In genomic region chr9:90175865-90176264, GRCh38 we compare ENCODE assay signal across 34 cellular contexts.
"Had no signal": no experiment of that assay in that cellular context is flagged by ENCODE, and none has a peak within 500 bp of the region (broad histone marks: within the 10 kb centered on the region; RNA-seq: fewer than 3 reads in every experiment).

No MANE protein-coding gene starts in this region.

- H3K9me3 ChIP-seq: adrenal gland, body of pancreas, esophagus muscularis mucosa, gastrocnemius medialis had no signal

- H3K36me3 ChIP-seq: adrenal gland, esophagus muscularis mucosa, gastrocnemius medialis, heart left ventricle, WERI-Rb-1 had no signal

- H3K36me3 Mint-ChIP-seq: activated CD4-positive, alpha-beta memory T cell treated with anti-CD3 and anti-CD28 coated beads for 36 hours; activated CD8-positive, alpha-beta memory T cell treated with anti-CD3 and anti-CD28 coated beads, Interleukin-2, amount 10 ng/mL, durations not matched to agents 7 days and 5 days had no signal

- H3K27me3 Mint-ChIP-seq: activated naive CD4-positive, alpha-beta T cell treated with anti-CD3 and anti-CD28 coated beads, Interleukin-2, amount 50 U/mL, for 24 hours; activated naive CD8-positive, alpha-beta T cell treated with anti-CD3 and anti-CD28 coated beads for 36 hours; activated naive CD8-positive, alpha-beta T cell treated with anti-CD3 and anti-CD28 coated beads, Interleukin-2, amount 50 U/mL, for 24 hours had no signal

- H3K27ac Mint-ChIP-seq: activated CD4-positive, alpha-beta memory T cell treated with anti-CD3 and anti-CD28 coated beads for 36 hours; activated CD4-positive, alpha-beta T cell treated with anti-CD3 and anti-CD28 coated beads for 36 hours; activated CD4-positive, alpha-beta T cell treated with anti-CD3 and anti-CD28 coated beads, Interleukin-2, amount 10 ng/mL, durations not matched to agents 24 days and 14 days; activated CD8-positive, alpha-beta memory T cell treated with anti-CD3 and anti-CD28 coated beads, Interleukin-2, amount 10 ng/mL, durations not matched to agents 7 days and 5 days; activated CD8-positive, alpha-beta T cell treated with anti-CD3 and anti-CD28 coated beads, Interleukin-2, amount 10 ng/mL, durations not matched to agents 7 days and 5 days; activated naive CD4-positive, alpha-beta T cell treated with anti-CD3 and anti-CD28 coated beads for 36 hours; activated naive CD4-positive, alpha-beta T cell treated with anti-CD3 and anti-CD28 coated beads, Interleukin-2, amount 50 U/mL, for 24 hours; activated naive CD8-positive, alpha-beta T cell treated with anti-CD3 and anti-CD28 coated beads for 36 hours; activated naive CD8-positive, alpha-beta T cell treated with anti-CD3 and anti-CD28 coated beads, Interleukin-2, amount 50 U/mL, for 24 hours; activated T-helper 1 cell treated with anti-CD3 and anti-CD28 coated beads, Interleukin-12 subunit alpha, Interleukin-12 subunit beta, Interleukin-2, Interleukin-4 antibody, amounts not matched to agents 30 ng/mL and 10 ng/mL and 1 ng/mL, durations not matched to agents 14 hours and 24 hours and 36 hours; activated T-helper 2 cell treated with anti-CD3 and anti-CD28 coated beads, Interferon-gamma antibody, Interleukin-2, Interleukin-4, amounts not matched to agents 10 μg/mL and 5 μg/mL and 100 μg/mL, durations not matched to agents 14 hours and 24 hours and 36 hours; effector memory CD8-positive, alpha-beta T cell had no signal

- H3K27me3 ChIP-seq: adrenal gland, body of pancreas, esophagus muscularis mucosa, foreskin keratinocyte, gastrocnemius medialis, heart left ventricle had no signal

- ATAC-seq: activated CD4-positive, alpha-beta T cell treated with anti-CD3 and anti-CD28 coated beads for 36 hours; activated CD8-positive, alpha-beta memory T cell treated with anti-CD3 and anti-CD28 coated beads, Interleukin-2, amount 10 ng/mL, durations not matched to agents 7 days and 5 days; activated CD8-positive, alpha-beta T cell treated with anti-CD3 and anti-CD28 coated beads, Interleukin-2, amount 10 ng/mL, durations not matched to agents 7 days and 5 days; activated naive CD8-positive, alpha-beta T cell treated with anti-CD3 and anti-CD28 coated beads, Interleukin-2, amount 50 U/mL, for 24 hours; body of pancreas; effector memory CD8-positive, alpha-beta T cell; foreskin keratinocyte; gastrocnemius medialis; heart left ventricle had no signal

- H3K27ac ChIP-seq: adrenal gland, body of pancreas, esophagus muscularis mucosa, foreskin keratinocyte, gastrocnemius medialis, heart left ventricle, WERI-Rb-1 had no signal

- H3K4me1 ChIP-seq: adrenal gland, body of pancreas, esophagus muscularis mucosa, foreskin keratinocyte, gastrocnemius medialis had no signal

- DNase-seq: activated CD4-positive, alpha-beta memory T cell treated with anti-CD3 and anti-CD28 coated beads for 36 hours; activated CD4-positive, alpha-beta T cell treated with anti-CD3 and anti-CD28 coated beads for 36 hours; activated CD4-positive, alpha-beta T cell treated with anti-CD3 and anti-CD28 coated beads, Interleukin-2, amount 10 ng/mL, durations not matched to agents 24 days and 14 days; activated CD4-positive, CD25-positive, alpha-beta regulatory T cell; activated CD4-positive, CD25-positive, alpha-beta regulatory T cell treated with anti-CD3 and anti-CD28 coated beads, Interleukin-2, amount 50 U/mL, for 72 hours; activated CD8-positive, alpha-beta memory T cell treated with anti-CD3 and anti-CD28 coated beads, Interleukin-2, amount 10 ng/mL, durations not matched to agents 7 days and 5 days; activated CD8-positive, alpha-beta memory T cell treated with anti-CD3 and anti-CD28 coated beads, Interleukin-2, amount 50 U/mL, for 4 hours; activated CD8-positive, alpha-beta T cell treated with anti-CD3 and anti-CD28 coated beads, Interleukin-2, amount 10 ng/mL, durations not matched to agents 7 days and 5 days; activated effector memory CD4-positive, alpha-beta T cell treated with anti-CD3 and anti-CD28 coated beads, Interleukin-2, amount 50 U/mL, for 16 hours; activated naive CD4-positive, alpha-beta T cell treated with anti-CD3 and anti-CD28 coated beads for 36 hours; activated naive CD8-positive, alpha-beta T cell treated with anti-CD3 and anti-CD28 coated beads for 36 hours; activated naive CD8-positive, alpha-beta T cell treated with anti-CD3 and anti-CD28 coated beads, Interleukin-2, amount 50 U/mL, for 24 hours; activated T-cell treated with anti-CD3 and anti-CD28 coated beads, Interleukin-2, amount 50 U/mL, for 1 hour; activated T-cell treated with anti-CD3 and anti-CD28 coated beads, Interleukin-2, amount 50 U/mL, for 48 hours; adrenal gland; amygdala; aorta; body of pancreas; caudate nucleus; cortex of kidney; dermis blood vessel endothelial cell; effector CD4-positive, alpha-beta T cell; effector memory CD8-positive, alpha-beta T cell; erythroblast; foreskin keratinocyte; gastrocnemius medialis; glutamatergic neuron; heart left ventricle; T-helper 9 cell had no signal

- H3K9me3 Mint-ChIP-seq: activated T-helper 1 cell treated with anti-CD3 and anti-CD28 coated beads, Interleukin-12 subunit alpha, Interleukin-12 subunit beta, Interleukin-2, Interleukin-4 antibody, amounts not matched to agents 30 ng/mL and 10 ng/mL and 1 ng/mL, durations not matched to agents 14 hours and 24 hours and 36 hours had no signal

- H3K4me3 Mint-ChIP-seq: activated CD4-positive, alpha-beta memory T cell treated with anti-CD3 and anti-CD28 coated beads for 36 hours; activated CD4-positive, alpha-beta T cell treated with anti-CD3 and anti-CD28 coated beads for 36 hours; activated CD4-positive, alpha-beta T cell treated with anti-CD3 and anti-CD28 coated beads, Interleukin-2, amount 10 ng/mL, durations not matched to agents 24 days and 14 days; activated CD8-positive, alpha-beta memory T cell treated with anti-CD3 and anti-CD28 coated beads, Interleukin-2, amount 10 ng/mL, durations not matched to agents 7 days and 5 days; activated CD8-positive, alpha-beta T cell treated with anti-CD3 and anti-CD28 coated beads, Interleukin-2, amount 10 ng/mL, durations not matched to agents 7 days and 5 days; activated naive CD4-positive, alpha-beta T cell treated with anti-CD3 and anti-CD28 coated beads for 36 hours; activated naive CD4-positive, alpha-beta T cell treated with anti-CD3 and anti-CD28 coated beads, Interleukin-2, amount 50 U/mL, for 24 hours; activated naive CD8-positive, alpha-beta T cell treated with anti-CD3 and anti-CD28 coated beads for 36 hours; activated naive CD8-positive, alpha-beta T cell treated with anti-CD3 and anti-CD28 coated beads, Interleukin-2, amount 50 U/mL, for 24 hours; activated T-helper 1 cell treated with anti-CD3 and anti-CD28 coated beads, Interleukin-12 subunit alpha, Interleukin-12 subunit beta, Interleukin-2, Interleukin-4 antibody, amounts not matched to agents 30 ng/mL and 10 ng/mL and 1 ng/mL, durations not matched to agents 14 hours and 24 hours and 36 hours; effector memory CD8-positive, alpha-beta T cell had no signal

- H3K4me3 ChIP-seq: adrenal gland, body of pancreas, esophagus muscularis mucosa, gastrocnemius medialis, heart left ventricle had no signal

- H3K4me1 Mint-ChIP-seq: activated CD4-positive, alpha-beta T cell treated with anti-CD3 and anti-CD28 coated beads for 36 hours; activated CD4-positive, alpha-beta T cell treated with anti-CD3 and anti-CD28 coated beads, Interleukin-2, amount 10 ng/mL, durations not matched to agents 24 days and 14 days; activated CD8-positive, alpha-beta memory T cell treated with anti-CD3 and anti-CD28 coated beads, Interleukin-2, amount 10 ng/mL, durations not matched to agents 7 days and 5 days; activated naive CD4-positive, alpha-beta T cell treated with anti-CD3 and anti-CD28 coated beads, Interleukin-2, amount 50 U/mL, for 24 hours; activated naive CD8-positive, alpha-beta T cell treated with anti-CD3 and anti-CD28 coated beads for 36 hours; activated naive CD8-positive, alpha-beta T cell treated with anti-CD3 and anti-CD28 coated beads, Interleukin-2, amount 50 U/mL, for 24 hours had no signal
